In genomic region chr14:50675597-50675996, GRCh38 we compare ENCODE assay signal across 18 cellular contexts. TPM values are rescaled to one million over a fixed set of nuclear protein-coding genes. Genes with fewer than 3 reads are reported as not detected.
DNase-seq lines count a peak whose midpoint lies in the region; ATAC-seq, FAIRE-seq and TF ChIP-seq lines count a peak whose summit lies in the region.
"Had no signal": no experiment of that assay in that cellular context is flagged by ENCODE, and none has a peak within 500 bp of the region (broad histone marks: within the 10 kb centered on the region; RNA-seq: fewer than 3 reads in every experiment).

No MANE protein-coding gene starts in this region.

- ATAC-seq in GM23338 = no peak
- ATAC-seq: left colon had no signal

- no peaks in the 10 kb centered on the region for H3K9me3 ChIP-seq in SJCRH30 (replicated peaks)
- H3K9me3 ChIP-seq in testis = no peaks in the 10 kb centered on the region

- peaks cover 9% of the 10 kb centered on the region for H3K4me1 ChIP-seq in GM23338 (ENCODE audit: insufficient read depth)
- H3K4me1 ChIP-seq in SJCRH30 = peaks cover 32% of the 10 kb centered on the region
- H3K4me1 ChIP-seq in testis = peaks cover 3% of the 10 kb centered on the region

- no peak for TF ChIP-seq CTCF in GM23338 (conservative IDR thresholded peaks at IDR 0.05; ENCODE audit: low read depth in 2 of 2)
- no peak for TF ChIP-seq CTCF in testis (IDR thresholded peaks at IDR 0.05)

- no peak overlapping the region for H2AFZ ChIP-seq in GM23338

- peaks cover 2% of the 10 kb centered on the region for H3K27me3 Mint-ChIP-seq in GM23338 (ENCODE audit: insufficient read depth, low read depth, poor library complexity)

- H3K79me2 ChIP-seq in GM23338 (replicated peaks; ENCODE audit: insufficient read depth) = no peaks in the 10 kb centered on the region

- intact Hi-C loops in testis (cut with DNase I; ENCODE audit: low total_unique reads) = no loop called here

- H3K36me3 ChIP-seq in GM23338 (ENCODE audit: insufficient read depth) (no peaks in the 10 kb centered on the region), SJCRH30 (no peaks in the 10 kb centered on the region), testis (ENCODE audit: low read depth, missing control alignments) (no peaks in the 10 kb centered on the region)

- no peak for FAIRE-seq in HTR-8/SVneo (lab: Jason Lieb, UNC)
- FAIRE-seq: A204.1 had no signal

- peaks cover 6% of the 10 kb centered on the region for H3K4me1 Mint-ChIP-seq in GM23338

- H3K27me3 ChIP-seq in GM23338 (ENCODE audit: insufficient read depth) = no peaks in the 10 kb centered on the region
- no peaks in the 10 kb centered on the region for H3K27me3 ChIP-seq in SJCRH30
- H3K27me3 ChIP-seq in testis = no peaks in the 10 kb centered on the region

- no peaks in the 10 kb centered on the region for H3F3A ChIP-seq in GM23338 (replicated peaks; ENCODE audit: low read depth)

- DNase-seq in A172 (ENCODE audit: low spot score) (peak; percentile 13), GM23338 (ENCODE audit: low spot score) (peak; percentile 29), SJCRH30 (peak in 1 of 2 experiments; percentile 22), islet precursor cell (peak; percentile 66), testis (no peak), T-helper 1 cell (no peak), HTR-8/SVneo (ENCODE audit: insufficient read length, low spot score) (no peak), NCI-H1092 (lab: John Stamatoyannopoulos, UW) (no peak)
- DNase-seq: activated effector memory CD4-positive, alpha-beta T cell treated with Interleukin-2 at 50 U/mL for 16 hours; cortex of kidney; erythroblast; hippocampal formation; left colon; NCI-H1092 treated with DMSO at 0.1 percent for 48 hours; NCI-H2227 treated with DMSO at 0.1 percent for 48 hours; posterior cingulate gyrus; stimulated activated CD4-positive, alpha-beta T cell treated with anti-CD3 and anti-CD28 coated beads, Interleukin-12 subunit alpha, Interleukin-12 subunit beta, amount 100 ng/mL, for 4 hours had no signal

- H3K9me3 Mint-ChIP-seq in GM23338 = no peaks in the 10 kb centered on the region

- WGBS in testis, 2 donors = 74 to 80% methylated on average over 2 of the region's 2 CpGs

- H3K4me2 ChIP-seq in GM23338 = no peak overlapping the region

- no peaks in the 10 kb centered on the region for H3K36me3 Mint-ChIP-seq in GM23338 (ENCODE audit: low read depth)

- TF ChIP-seq POLR2A in testis (IDR thresholded peaks at IDR 0.05) = no peak

- H3K4me3 Mint-ChIP-seq in GM23338 = no peak overlapping the region

- H3K27ac ChIP-seq in GM23338 (ENCODE audit: low read depth) = no peak overlapping the region
- peak overlapping the region; percentile 50; the same call in 1 of the 2 replicates for H3K27ac ChIP-seq in SJCRH30
- H3K27ac ChIP-seq in testis = no peak overlapping the region

- no peaks in the 10 kb centered on the region for H3K9me2 ChIP-seq in GM23338 (ENCODE audit: insufficient read depth)

- H4K20me1 ChIP-seq in GM23338 (replicated peaks; ENCODE audit: insufficient read depth) = no peaks in the 10 kb centered on the region

- H3K4me3 ChIP-seq in GM23338 (no peak overlapping the region), SJCRH30 (no peak overlapping the region), testis (no peak overlapping the region)

- no peak overlapping the region for H3K27ac Mint-ChIP-seq in GM23338

TF ChIP-seq in GM23338, 12 proteins besides CTCF, POLR2A, EP300 and RAD21 (continues in another document):
- TF ChIP-seq ZNF462 (CRISPR knock-in tag; IDR thresholded peaks at IDR 0.05) (no peak), JUNB (IDR thresholded peaks at IDR 0.05; ENCODE audit: unreplicated experiment) (no peak), EZH2phosphoT487 (IDR thresholded peaks at IDR 0.05; ENCODE audit: unreplicated experiment) (no peak), ZNF114 (CRISPR knock-in tag; IDR thresholded peaks at IDR 0.05) (no peak), REST (IDR thresholded peaks at IDR 0.05; ENCODE audit: unreplicated experiment) (no peak), POLR2AphosphoS5 (IDR thresholded peaks at IDR 0.05; ENCODE audit: low read depth) (no peak), EZH2 (IDR thresholded peaks at IDR 0.05; ENCODE audit: low read depth, unreplicated experiment) (no peak)

RNA-seq across cellular contexts. Expression of gene SAV1, which starts 7.5 kb away (rescaled TPM):
- total RNA-seq in A172 (2014; rRNA removed; shearing (Covaris generic)) = 7.3 and 9.6 TPM in 2 replicates
- total RNA-seq in GM23338 (2014; rRNA removed; shearing (Covaris generic)) = 82.2 and 82.8 TPM in 2 replicates
- polyA plus RNA-seq in GM23338 (2016; fragmentation: Nextera tagmentation; extraction: Ambion mirVana) (72.7 and 74.2 TPM in 2 replicates), testis (ENCODE audit: insufficient read depth, low read depth, low replicate concordance) (53.5 TPM)
- 26.2 and 26.8 TPM in 2 replicates for total RNA-seq in SJCRH30 (2014; rRNA removed; shearing (Covaris generic))
- 10 to 100 TPM; 40.4 to 40.9 TPM for total RNA-seq in testis

Comparison
In these comparisons a context has a peak if more than half of its experiments do, and no peak if none do; other contexts are left out.
1. DNase-seq: peak in A172 (single experiment), GM23338 (single experiment) and islet precursor cell (single experiment); none in testis (single experiment), T-helper 1 cell (0 of 5), HTR-8/SVneo (single experiment) and NCI-H1092 (single experiment).